In genomic region chr2:197515277-197515797, GRCh38 we compare ENCODE assay signal across 8 cellular contexts. TPM values are rescaled to one million over a fixed set of nuclear protein-coding genes. Genes with fewer than 3 reads are reported as not detected.
DNase-seq lines count a peak whose midpoint lies in the region; ATAC-seq, FAIRE-seq and TF ChIP-seq lines count a peak whose summit lies in the region.

No MANE protein-coding gene starts in this region.

- H3K9ac ChIP-seq in GM12878 (ENCODE audit: control insufficient read depth, insufficient read depth, low read length), result peak overlapping the region; percentile 95

- peaks cover 27% of the 10 kb centered on the region for H3K4me1 ChIP-seq in DOHH2 (ENCODE audit: control insufficient read depth, low read length)
- H3K4me1 ChIP-seq in GM12878 (ENCODE audit: control insufficient read depth, insufficient read depth, low read length), result peaks cover 7% of the 10 kb centered on the region
- H3K4me1 ChIP-seq in thymus (ENCODE audit: control insufficient read depth, insufficient read depth, low read length), result peaks cover 4% of the 10 kb centered on the region

- H3K9me2 ChIP-seq in DOHH2 (replicated peaks; ENCODE audit: control insufficient read depth, low read length), result no peaks in the 10 kb centered on the region

- H3K36me3 ChIP-seq in DOHH2 (ENCODE audit: control insufficient read depth, low read length), result peaks cover 45% of the 10 kb centered on the region
- no peaks in the 10 kb centered on the region for H3K36me3 ChIP-seq in GM12878 (ENCODE audit: control insufficient read depth in 2 of 2, insufficient read depth in 2 of 2, low read length in 1 of 2)
- no peaks in the 10 kb centered on the region for H3K36me3 ChIP-seq in thymus (ENCODE audit: control insufficient read depth, insufficient read depth)

- peak overlapping the region; percentile 94 for H2AFZ ChIP-seq in GM12878 (ENCODE audit: control insufficient read depth, low read depth, low read length)

- no peak for TF ChIP-seq RAD21 in GM12878 (IDR thresholded peaks at IDR 0.05; ENCODE audit: insufficient read depth, low read depth, low read length)

- ATAC-seq in GM21723 (IDR thresholded peaks at IDR 0.05; ENCODE audit: unreplicated experiment) (peak; percentile 2), GM12878 (peak; percentile 12), left colon (peak; percentile 3)

- H3K79me2 ChIP-seq in DOHH2 (ENCODE audit: control insufficient read depth, low read length), result peaks cover 67% of the 10 kb centered on the region
- peaks cover 53% of the 10 kb centered on the region for H3K79me2 ChIP-seq in GM12878 (ENCODE audit: control insufficient read depth, insufficient read depth, low read length)

- no peaks in the 10 kb centered on the region for H4K20me1 ChIP-seq in DOHH2 (ENCODE audit: control insufficient read depth, insufficient read depth, low read depth, low read length)
- no peaks in the 10 kb centered on the region for H4K20me1 ChIP-seq in GM12878 (ENCODE audit: control insufficient read depth, insufficient read depth)

- POLR2A ChIA-PET in GM12878 (lab: Charles Lee), result interaction anchor here (0.6 to 7.0 kb wide), 10 partner anchors 10 to 1032 kb away, joined by 3 to 156 read pairs (median 6); partner anchors contain the start of genes COQ10B, HSPD1, HSPE1 and SF3B1

- SMC1A ChIA-PET in GM12878 (lab: Charles Lee; ENCODE audit: uncharacterized antibody, unreplicated experiment), result interaction anchor here (0.6 to 3.2 kb wide), 6 partner anchors 10 to 594 kb away, joined by 3 to 34 read pairs (median 4); partner anchors contain the start of genes COQ10B, HSPD1, HSPE1 and SF3B1

- TF ChIP-seq CTCF in DOHH2 (IDR thresholded peaks at IDR 0.05; ENCODE audit: low read depth, low read length, poor library complexity, severe bottlenecking) (no peak), GM12878 (IDR thresholded peaks at IDR 0.05 in 2 of 3, conservative IDR thresholded peaks at IDR 0.05 in 1 of 3; ENCODE audit: control insufficient read depth in 2 of 3, extremely low read depth in 1 of 3, insufficient read depth in 1 of 3, low read depth in 3 of 3, low read length in 3 of 3) (no peak), GM13977 (IDR thresholded peaks at IDR 0.05; ENCODE audit: extremely low read depth, insufficient read depth, missing control alignments) (no peak)

- H3K4me3 ChIP-seq in DOHH2 (ENCODE audit: low read length) (peak overlapping the region; percentile 85), GM12878 (peak overlapping the region; percentile 99), thymus (ENCODE audit: low read length) (peak overlapping the region; percentile 99)

- intact Hi-C loops in GM12878 (cut with micrococcal nuclease; ENCODE audit: unreplicated experiment) (loop anchor here (1.0 to 5.0 kb wide), 2 partner anchors 15 to 192 kb away; partner anchors contain the start of genes HSPE1 and MARS2), left colon (cut with DNase I, micrococcal nuclease) (no loop called here), posterior vena cava (cut with DNase I) (loop anchor here in 1 of 2 donors (10.0 kb wide), 2 partner anchors 189 to 259 kb away; partner anchors contain the start of gene MARS2)

- no peak for TF ChIP-seq EP300 in GM12878 (IDR thresholded peaks at IDR 0.05; ENCODE audit: borderline replicate concordance in 1 of 2, control insufficient read depth in 1 of 2, low read depth in 2 of 2, low read length in 2 of 2)

- H3K27me3 ChIP-seq in DOHH2 (ENCODE audit: control insufficient read depth, low read length), result no peaks in the 10 kb centered on the region
- no peaks in the 10 kb centered on the region for H3K27me3 ChIP-seq in GM12878 (replicated peaks in 1 of 2; ENCODE audit: control insufficient read depth in 2 of 2, insufficient read depth in 2 of 2, low read length in 1 of 2)
- no peaks in the 10 kb centered on the region for H3K27me3 ChIP-seq in thymus (ENCODE audit: control insufficient read depth, insufficient read depth)

- H3K9me3 ChIP-seq in DOHH2 (ENCODE audit: control insufficient read depth, insufficient read depth, low read length) (peaks cover 1% of the 10 kb centered on the region; the same call in 1 of the 2 replicates), GM12878 (replicated peaks; ENCODE audit: control insufficient read depth, insufficient read depth, low read length) (no peaks in the 10 kb centered on the region; the same call in 1 of the 3 replicates), thymus (ENCODE audit: control insufficient read depth) (no peaks in the 10 kb centered on the region)

- in situ Hi-C loops in GM12878 (cut with MboI), result no loop called here
- in situ Hi-C loops in GM13977 (cut with MboI; ENCODE audit: low pct_unique_long_range_greater_than_20kb, low sequenced_read_pairs, unreplicated experiment), result no loop called here

- TF ChIP-seq POLR2A in GM12878 (IDR thresholded peaks at IDR 0.05; ENCODE audit: low read depth, low read length), result no peak

- CTCF ChIA-PET in GM12878 (lab: Yijun Ruan, JAX), result no interaction called here

- 1% methylated on average over 24 of the region's 24 CpGs for WGBS in GM12878 (ENCODE audit: insufficient coverage, insufficient replicate concordance, low lambda C conversion rate, missing lambda C conversion rate)
- under 1% methylated on average over 24 of the region's 24 CpGs for WGBS in thymus

- H3K27ac ChIP-seq in DOHH2 (ENCODE audit: low read depth, low read length) (peak overlapping the region; percentile 92), GM12878 (ENCODE audit: control insufficient read depth, insufficient read depth) (peak overlapping the region; percentile 95), thymus (ENCODE audit: low read depth) (peak overlapping the region; percentile 96)

- H3F3A ChIP-seq in DOHH2 (ENCODE audit: control insufficient read depth, insufficient read depth), result peaks cover 23% of the 10 kb centered on the region

- peak overlapping the region; percentile 85 for H3K4me2 ChIP-seq in DOHH2 (ENCODE audit: low read length)
- H3K4me2 ChIP-seq in GM12878 (ENCODE audit: control insufficient read depth, insufficient read depth), result peak overlapping the region; percentile 97

- RAD21 ChIA-PET in GM12878 (lab: Charles Lee; ENCODE audit: unreplicated experiment), result interaction anchor here (1.0 to 5.7 kb wide), 4 partner anchors 15 to 191 kb away, joined by 3 to 47 read pairs (median 6); partner anchors contain the start of genes HSPD1, HSPE1 and MARS2

- DNase-seq in NCI-H1092 (lab: John Stamatoyannopoulos, UW) (peak; percentile 35), GM12878 (ENCODE audit: low read depth, low spot score) (no peak), left colon (no peak), posterior vena cava (ENCODE audit: low spot score) (no peak), GM13977 (ENCODE audit: low spot score) (no peak)

- peak; percentile 81 for FAIRE-seq in GM12878 (lab: Jason Lieb, UNC)

- TSS peak; percentile 99 for BruUV-seq in GM12878 (replicated peaks; lab: Mats Ljungman, UMichigan)

RNA-seq across cellular contexts. Expression of gene MOB4, which starts 0.5 kb away (rescaled TPM):
- 29.3 and 31.9 TPM in 2 replicates for total RNA-seq in GM12878 (2013; cell fraction: nucleolus; rRNA removed)
- total RNA-seq in GM12878 (2014; rRNA removed) (16.8 and 23.0 TPM in 2 replicates), GM12878 (2014; rRNA removed; fragmentation: Illumina TruSeq; extraction: Trizol) (23.7 and 24.9 TPM in 2 replicates), GM12878 (2021) (13.5 and 16.1 TPM in 2 replicates), left colon (10 to 100 TPM; 25.8 to 26.1 TPM), posterior vena cava (10 to 100 TPM; 35.1 to 55.4 TPM)
- polyA plus RNA-seq in GM12878 (2011; ENCODE audit: low read depth), result 10.6 TPM
- polyA plus RNA-seq in GM12878 (2011; rRNA removed) (36.6 and 75.5 TPM in 2 replicates), GM12878 (2014; fragmentation: Illumina TruSeq; extraction: Trizol) (17.0 and 22.1 TPM in 2 replicates), GM12878 (2014; fragmentation: Nextera tagmentation; extraction: Ambion mirVana) (10 to 100 TPM; 40.6 to 43.4 TPM), GM12878 (2014; rRNA removed) (17.1 and 28.2 TPM in 2 replicates), GM12878 (2016; fragmentation: Nextera tagmentation; extraction: Ambion mirVana) (10 to 100 TPM; 42.2 to 44.2 TPM), thymus (43.5 TPM)
- polyA plus RNA-seq in GM12878 (2011; cell fraction: cytosol; rRNA removed), result 12.5 and 13.1 TPM in 2 replicates
- polyA plus RNA-seq in GM12878 (2011; cell fraction: nucleus; rRNA removed), result 12.7 and 14.2 TPM in 2 replicates
- 22.9 and 24.5 TPM in 2 replicates for polyA plus RNA-seq in GM12878 (2012)
- polyA minus RNA-seq in GM12878 (2011; rRNA and poly(A)+ RNA removed), result 15.8 and 23.4 TPM in 2 replicates
- polyA minus RNA-seq in GM12878 (2011; cell fraction: cytosol; rRNA and poly(A)+ RNA removed), result 8.2 and 10.3 TPM in 2 replicates
- polyA minus RNA-seq in GM12878 (2011; cell fraction: nucleus; rRNA and poly(A)+ RNA removed), result 7.6 and 13.2 TPM in 2 replicates

RNA-seq across cellular contexts. Expression of gene HSPE1, which starts 15.2 kb away (rescaled TPM):
- 58.4 and 59.6 TPM in 2 replicates for total RNA-seq in GM12878 (2013; cell fraction: nucleolus; rRNA removed)
- 210 and 211 TPM in 2 replicates for total RNA-seq in GM12878 (2014; rRNA removed)
- 421 and 442 TPM in 2 replicates for total RNA-seq in GM12878 (2014; rRNA removed; fragmentation: Illumina TruSeq; extraction: Trizol)
- total RNA-seq in GM12878 (2021), result 174 and 180 TPM in 2 replicates
- polyA plus RNA-seq in GM12878 (2011; ENCODE audit: low read depth), result 119 TPM
- polyA plus RNA-seq in GM12878 (2011; rRNA removed), result 259 and 411 TPM in 2 replicates
- 72.8 and 91.8 TPM in 2 replicates for polyA plus RNA-seq in GM12878 (2011; cell fraction: cytosol; rRNA removed)
- polyA plus RNA-seq in GM12878 (2011; cell fraction: nucleus; rRNA removed), result 62.7 and 81.2 TPM in 2 replicates
- 175 and 372 TPM in 2 replicates for polyA plus RNA-seq in GM12878 (2012)
- 498 and 661 TPM in 2 replicates for polyA plus RNA-seq in GM12878 (2014; fragmentation: Illumina TruSeq; extraction: Trizol)
- polyA plus RNA-seq in GM12878 (2014; fragmentation: Nextera tagmentation; extraction: Ambion mirVana), result 100 to 1,000 TPM; 872 to 988 TPM
- polyA plus RNA-seq in GM12878 (2014; rRNA removed), result 488 and 513 TPM in 2 replicates
- polyA plus RNA-seq in GM12878 (2016; fragmentation: Nextera tagmentation; extraction: Ambion mirVana), result 1,000 to 10,000 TPM; 1,051 to 1,096 TPM
- 31.4 and 46.9 TPM in 2 replicates for polyA minus RNA-seq in GM12878 (2011; rRNA and poly(A)+ RNA removed)
- polyA minus RNA-seq in GM12878 (2011; cell fraction: cytosol; rRNA and poly(A)+ RNA removed), result 11.3 and 15.9 TPM in 2 replicates
- polyA minus RNA-seq in GM12878 (2011; cell fraction: nucleus; rRNA and poly(A)+ RNA removed), result 35.8 and 59.9 TPM in 2 replicates
- total RNA-seq in left colon, result 10 to 100 TPM; 83.1 to 92.2 TPM
- polyA plus RNA-seq in thymus, result 124 TPM
- 10 to 100 TPM; 54.5 to 60.5 TPM for total RNA-seq in posterior vena cava

RNA-seq across cellular contexts. Expression of gene HSPD1, which starts 15.7 kb away (rescaled TPM):
- 368 and 375 TPM in 2 replicates for total RNA-seq in GM12878 (2013; cell fraction: nucleolus; rRNA removed)
- total RNA-seq in GM12878 (2014; rRNA removed) (345 and 394 TPM in 2 replicates), GM12878 (2014; rRNA removed; fragmentation: Illumina TruSeq; extraction: Trizol) (701 and 730 TPM in 2 replicates), GM12878 (2021) (578 and 595 TPM in 2 replicates), left colon (100 to 1,000 TPM; 152 to 175 TPM), posterior vena cava (100 to 1,000 TPM; 106 to 131 TPM)
- 218 TPM for polyA plus RNA-seq in GM12878 (2011; ENCODE audit: low read depth)
- polyA plus RNA-seq in GM12878 (2011; rRNA removed) (529 and 804 TPM in 2 replicates), GM12878 (2014; fragmentation: Illumina TruSeq; extraction: Trizol) (812 and 992 TPM in 2 replicates), GM12878 (2014; fragmentation: Nextera tagmentation; extraction: Ambion mirVana) (100 to 1,000 TPM; 659 to 997 TPM), GM12878 (2014; rRNA removed) (430 and 462 TPM in 2 replicates), GM12878 (2016; fragmentation: Nextera tagmentation; extraction: Ambion mirVana) (1,000 to 10,000 TPM; 1,157 to 1,169 TPM), thymus (159 TPM)
- 216 and 238 TPM in 2 replicates for polyA plus RNA-seq in GM12878 (2011; cell fraction: cytosol; rRNA removed)
- polyA plus RNA-seq in GM12878 (2011; cell fraction: nucleus; rRNA removed), result 220 and 335 TPM in 2 replicates
- polyA plus RNA-seq in GM12878 (2012), result 269 and 346 TPM in 2 replicates
- polyA minus RNA-seq in GM12878 (2011; rRNA and poly(A)+ RNA removed), result 323 and 432 TPM in 2 replicates
- 184 and 232 TPM in 2 replicates for polyA minus RNA-seq in GM12878 (2011; cell fraction: cytosol; rRNA and poly(A)+ RNA removed)
- polyA minus RNA-seq in GM12878 (2011; cell fraction: nucleus; rRNA and poly(A)+ RNA removed), result 150 and 246 TPM in 2 replicates
